In genomic region chr1:116878804-116879477, GRCh38 we compare ENCODE assay signal across 1 cellular context.
TF ChIP-seq lines count a peak whose summit lies in the region.

No MANE protein-coding gene starts in this region.

TF ChIP-seq in K562, 482 proteins besides CTCF, POLR2A, EP300 and RAD21 (continued from another document):
- TF ChIP-seq AFF4 (CRISPR knock-in tag; IDR thresholded peaks at IDR 0.05) (peak; percentile 74; the same call in 1 of the 2 replicates), ZNF316 (IDR thresholded peaks at IDR 0.05) (peak; percentile 61; the same call in 1 of the 2 replicates), ZFP30 (CRISPR knock-in tag; IDR thresholded peaks at IDR 0.05; ENCODE audit: borderline replicate concordance) (no peak), RBM25 (IDR thresholded peaks at IDR 0.05; ENCODE audit: low read depth, low read length, severe bottlenecking) (no peak), ATF3 (IDR thresholded peaks at IDR 0.05) (peak; percentile 37), ATF3 (CRISPR knock-in tag; conservative IDR thresholded peaks at IDR 0.05) (no peak), MAFG (tag; conservative IDR thresholded peaks at IDR 0.05) (peak; percentile 55; the same call in 1 of the 2 replicates), VEZF1 (CRISPR knock-in tag; IDR thresholded peaks at IDR 0.05) (peak; percentile 67), ZNF589 (CRISPR knock-in tag; IDR thresholded peaks at IDR 0.05; ENCODE audit: low read depth) (0 out of 2 replicates have a peak, but pooled peaks have one; percentile 47), USF2 (CRISPR knock-in tag; IDR thresholded peaks at IDR 0.05) (no peak), NFIC (IDR thresholded peaks at IDR 0.05) (0 out of 2 replicates have a peak, but pooled peaks have one; percentile 3), SIN3A (IDR thresholded peaks at IDR 0.05; ENCODE audit: borderline replicate concordance in 2 of 2, control insufficient read depth in 1 of 2, low read depth in 2 of 2, low read length in 2 of 2) (no peak), HDGF (IDR thresholded peaks at IDR 0.05) (peak; percentile 80; the same call in 1 of the 2 replicates), TBP (optimal IDR thresholded peaks at IDR 0.05; ENCODE audit: low read depth, low read length) (no peak), NRF1 (conservative IDR thresholded peaks at IDR 0.05 in 1 of 2, IDR thresholded peaks at IDR 0.05 in 1 of 2) (peak in 1 of 2 experiments; percentile 12; a peak in 1 of 4 replicates), BRD4 (IDR thresholded peaks at IDR 0.05) (no peak), C11orf30 (IDR thresholded peaks at IDR 0.05; ENCODE audit: low read depth) (peak; percentile 69; the same call in 1 of the 2 replicates), CCNT2 (IDR thresholded peaks at IDR 0.05; ENCODE audit: borderline replicate concordance, extremely low read depth, insufficient read length, low read depth, low read length) (peak; percentile 35), CBFA2T2 (conservative IDR thresholded peaks at IDR 0.05) (0 out of 2 replicates have a peak, but pooled peaks have one; percentile 1), ZNF740 (CRISPR knock-in tag; IDR thresholded peaks at IDR 0.05) (peak; percentile 48; the same call in 1 of the 2 replicates), ZNF740 (tag; IDR thresholded peaks at IDR 0.05) (no peak), ZNF639 (CRISPR knock-in tag; conservative IDR thresholded peaks at IDR 0.05 in 1 of 2, IDR thresholded peaks at IDR 0.05 in 1 of 2) (no peak), EP400 (IDR thresholded peaks at IDR 0.05) (no peak), PRPF4 (IDR thresholded peaks at IDR 0.05; ENCODE audit: insufficient read depth, low read depth, low read length, poor library complexity, severe bottlenecking) (no peak)
- TF ChIP-seq, protein P1, sequence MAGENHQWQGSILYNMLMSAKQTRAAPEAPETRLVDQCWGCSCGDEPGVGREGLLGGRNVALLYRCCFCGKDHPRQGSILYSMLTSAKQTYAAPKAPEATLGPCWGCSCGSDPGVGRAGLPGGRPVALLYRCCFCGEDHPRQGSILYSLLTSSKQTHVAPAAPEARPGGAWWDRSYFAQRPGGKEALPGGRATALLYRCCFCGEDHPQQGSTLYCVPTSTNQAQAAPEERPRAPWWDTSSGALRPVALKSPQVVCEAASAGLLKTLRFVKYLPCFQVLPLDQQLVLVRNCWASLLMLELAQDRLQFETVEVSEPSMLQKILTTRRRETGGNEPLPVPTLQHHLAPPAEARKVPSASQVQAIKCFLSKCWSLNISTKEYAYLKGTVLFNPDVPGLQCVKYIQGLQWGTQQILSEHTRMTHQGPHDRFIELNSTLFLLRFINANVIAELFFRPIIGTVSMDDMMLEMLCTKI (IDR thresholded peaks at IDR 0.05; ENCODE audit: partially characterized antibody): no peak
